ENCODE assay signal across 17 cellular contexts in the genomic region with DNA sequence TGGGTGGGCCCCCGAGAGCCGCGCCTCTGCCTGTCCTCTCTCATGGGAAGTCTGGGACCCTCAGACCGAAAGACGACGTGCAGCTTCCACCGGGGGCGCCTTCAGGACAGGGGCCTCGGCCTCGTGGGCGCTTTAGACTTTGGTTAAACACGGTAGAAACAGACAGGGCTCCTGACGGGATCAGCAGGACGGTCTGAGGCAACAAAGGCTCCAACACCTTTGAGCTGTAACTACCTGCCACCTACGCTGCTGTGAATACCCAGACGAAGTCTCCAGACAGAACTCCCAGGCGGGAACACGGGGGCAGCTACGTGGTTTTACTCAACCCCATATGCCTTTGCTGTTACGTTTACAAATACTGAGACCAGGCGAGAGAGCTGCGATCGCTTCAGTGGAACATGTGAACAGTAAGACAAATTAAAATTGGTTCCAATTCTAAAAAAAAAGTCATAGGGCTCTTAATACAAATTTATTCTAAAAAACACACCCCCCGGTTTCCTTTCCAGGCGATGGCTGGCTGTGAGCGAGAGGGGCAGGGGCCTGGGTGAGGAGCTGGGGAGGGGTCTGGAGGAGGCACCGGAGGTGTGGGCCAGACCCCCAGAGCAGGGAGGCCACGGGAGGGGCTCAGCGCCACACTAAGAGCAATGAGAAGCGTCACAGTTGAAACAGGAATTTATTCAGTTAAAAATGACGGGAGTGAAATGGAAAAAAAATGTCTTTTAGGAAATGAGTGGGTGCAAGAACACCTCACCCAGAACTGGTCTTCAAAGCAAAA.
DNase-seq lines count a peak whose midpoint lies in the region; ATAC-seq, FAIRE-seq and TF ChIP-seq lines count a peak whose summit lies in the region.
"Had no signal": no experiment of that assay in that cellular context is flagged by ENCODE, and none has a peak within 500 bp of the region (broad histone marks: within the 10 kb centered on the region; RNA-seq: fewer than 3 reads in every experiment).

No MANE protein-coding gene starts in this region.

- H2BK15ac ChIP-seq in H9 (ENCODE audit: low read depth, low read length) (no peak overlapping the region), H1 (ENCODE audit: low read length) (no peak overlapping the region)

- H3K27me3 ChIP-seq in H9 (ENCODE audit: insufficient read depth, low read length): no peaks in the 10 kb centered on the region
- H3K27me3 ChIP-seq in H1 (replicated peaks in 1 of 4; ENCODE audit: control insufficient read depth in 3 of 4, extremely low read depth in 1 of 4, insufficient read depth in 3 of 4, low read length in 3 of 4): no peaks in the 10 kb centered on the region; a peak in 1 of 7 replicates
- H3K27me3 ChIP-seq: Peyer's patch, SJSA1 had no signal

- H2AK5ac ChIP-seq in H9 (ENCODE audit: insufficient read length, low read length) (no peak overlapping the region), H1 (ENCODE audit: low read depth, low read length) (no peak overlapping the region)

- no peak overlapping the region for H2BK20ac ChIP-seq in H9 (ENCODE audit: low read depth, low read length, poor library complexity, severe bottlenecking)
- H2BK20ac ChIP-seq in H1 (ENCODE audit: low read length): no peak overlapping the region

- H3K27me3 Mint-ChIP-seq in H9 (ENCODE audit: low read depth): peaks cover 2% of the 10 kb centered on the region; the same call in 1 of the 2 replicates

- H3K9me3 Mint-ChIP-seq in H9: no peaks in the 10 kb centered on the region; a peak in 1 of 5 replicates
- no peaks in the 10 kb centered on the region for H3K9me3 Mint-ChIP-seq in stimulated activated effector memory CD8-positive, alpha-beta T cell treated with anti-CD3 and anti-CD28 coated beads, Interleukin-12 subunit alpha, Interleukin-12 subunit beta, amount 100 ng/mL, for 72 hours

- H2BK5ac ChIP-seq in H9 (ENCODE audit: insufficient read length, low read length) (no peak overlapping the region), H1 (ENCODE audit: low read depth, low read length) (no peak overlapping the region)

- H3K9ac ChIP-seq in H9 (ENCODE audit: extremely low read depth, insufficient read length, low read length) (no peak overlapping the region), H1 (replicated peaks in 1 of 4; ENCODE audit: extremely low read depth in 1 of 4, low read depth in 3 of 4, low read length in 3 of 4) (no peak overlapping the region), kidney (ENCODE audit: low read length in 2 of 2) (no peak overlapping the region)

- H4K8ac ChIP-seq in H9 (replicated peaks; ENCODE audit: insufficient read length, low read depth, low read length) (no peak overlapping the region), H1 (ENCODE audit: extremely low read depth, insufficient read depth, low read length) (peak overlapping the region; percentile 62; the same call in 1 of the 2 replicates)

- FAIRE-seq in H1 (lab: Jason Lieb, UNC) (no peak), kidney (lab: Jason Lieb, UNC) (no peak)

- no peak for ATAC-seq in stimulated activated effector memory CD8-positive, alpha-beta T cell treated with anti-CD3 and anti-CD28 coated beads, Interleukin-12 subunit alpha, Interleukin-12 subunit beta, amount 100 ng/mL, for 72 hours

- H3K56ac ChIP-seq in H9 (ENCODE audit: insufficient read length, low read depth, low read length): no peak overlapping the region
- no peak overlapping the region for H3K56ac ChIP-seq in H1 (replicated peaks; ENCODE audit: insufficient read length, low read depth, low read length)

- H3K79me2 ChIP-seq in H9 (ENCODE audit: insufficient read depth, low read length): no peaks in the 10 kb centered on the region
- H3K79me2 ChIP-seq in H1 (ENCODE audit: control insufficient read depth in 1 of 2, insufficient read depth in 2 of 2, low read length in 2 of 2): no peaks in the 10 kb centered on the region
- no peaks in the 10 kb centered on the region for H3K79me2 ChIP-seq in OCI-LY7 (ENCODE audit: insufficient read depth, low read depth, low read length)

- H4K20me1 ChIP-seq in H9 (ENCODE audit: control insufficient read depth, insufficient read depth, insufficient read length) (no peaks in the 10 kb centered on the region), H1 (replicated peaks in 1 of 2; ENCODE audit: control insufficient read depth in 1 of 2, insufficient read depth in 2 of 2, low read length in 2 of 2) (no peaks in the 10 kb centered on the region), OCI-LY7 (ENCODE audit: insufficient read depth, low read length) (no peaks in the 10 kb centered on the region)

- H3K4me3 ChIP-seq in H1 (ENCODE audit: extremely low read depth in 1 of 4, insufficient read depth in 2 of 4, low read depth in 3 of 4, low read length in 4 of 4) (no peak overlapping the region), kidney (ENCODE audit: low read length in 2 of 2) (no peak overlapping the region), OCI-LY7 (ENCODE audit: low read depth, low read length, poor library complexity, severe bottlenecking) (no peak overlapping the region)
- H3K4me3 ChIP-seq: HAP-1, Peyer's patch, SJSA1 had no signal

- DNase-seq in H9 (peak; percentile 60), H1 (ENCODE audit: low read depth in 1 of 2, low spot score in 2 of 2) (peak in 1 of 2 experiments; percentile 55), kidney (peak; percentile 68), HK-2 (ENCODE audit: unreplicated experiment) (no peak), OCI-LY7 (ENCODE audit: low spot score) (no peak)
- no peak for DNase-seq in stimulated activated effector memory CD8-positive, alpha-beta T cell treated with anti-CD3 and anti-CD28 coated beads, Interleukin-12 subunit alpha, Interleukin-12 subunit beta, amount 100 ng/mL, for 72 hours (ENCODE audit: low spot score in 2 of 2)
- no peak for DNase-seq in stimulated activated CD4-positive, alpha-beta T cell treated with anti-CD3 and anti-CD28 coated beads, Interleukin-4, amount 100 ng/mL, for 24 hours
- DNase-seq: C1 segment of cervical spinal cord; CD8-positive, alpha-beta memory T cell; KG1; MV-4-11; NCI-H187; NCI-H2107; NCI-H524; Peyer's patch had no signal

- CTCF ChIA-PET in H1 (lab: Charles Lee; ENCODE audit: partially characterized antibody) (interaction anchor here (0.7 to 1.5 kb wide), 6 partner anchors 9 to 229 kb away, joined by 3 read pairs; no protein-coding TSS in a partner anchor), OCI-LY7 (lab: Charles Lee; ENCODE audit: unreplicated experiment) (no interaction called here)

- H3K36me3 ChIP-seq in H1 (ENCODE audit: control insufficient read depth in 2 of 4, insufficient read depth in 4 of 4, low read length in 3 of 4) (no peaks in the 10 kb centered on the region), kidney (ENCODE audit: control insufficient read depth in 1 of 2, insufficient read depth in 2 of 2, low read length in 2 of 2) (no peaks in the 10 kb centered on the region), OCI-LY7 (ENCODE audit: insufficient read depth, low read length) (no peaks in the 10 kb centered on the region)
- H3K36me3 ChIP-seq: HAP-1, Peyer's patch, SJSA1 had no signal

- no peaks in the 10 kb centered on the region for H3K9me3 ChIP-seq in H9 (ENCODE audit: control insufficient read depth, low read depth, low read length)
- no peaks in the 10 kb centered on the region for H3K9me3 ChIP-seq in H1 (ENCODE audit: insufficient read depth in 2 of 2, low read depth in 1 of 2, low read length in 1 of 2)
- H3K9me3 ChIP-seq in kidney (ENCODE audit: control insufficient read depth in 1 of 2, low read length in 2 of 2): no peaks in the 10 kb centered on the region
- H3K9me3 ChIP-seq in OCI-LY7 (ENCODE audit: low read length): no peaks in the 10 kb centered on the region
- H3K9me3 ChIP-seq: HAP-1, SJSA1 had no signal

- POLR2A ChIA-PET in H1 (lab: Charles Lee; ENCODE audit: partially characterized antibody) (interaction anchor here (0.7 kb wide), 1 partner anchor 77 kb away, joined by 3 read pairs; no protein-coding TSS in a partner anchor), OCI-LY7 (lab: Charles Lee) (interaction anchor here (0.7 kb wide), 1 partner anchor 391 kb away, joined by 3 read pairs; no protein-coding TSS in a partner anchor)

- H3K36me3 Mint-ChIP-seq in H9 (ENCODE audit: insufficient read depth in 1 of 3, low read depth in 3 of 3): no peaks in the 10 kb centered on the region
- no peaks in the 10 kb centered on the region for H3K36me3 Mint-ChIP-seq in stimulated activated effector memory CD8-positive, alpha-beta T cell treated with anti-CD3 and anti-CD28 coated beads, Interleukin-12 subunit alpha, Interleukin-12 subunit beta, amount 100 ng/mL, for 72 hours
- H3K36me3 Mint-ChIP-seq: CD8-positive, alpha-beta memory T cell had no signal

- H3K4me1 Mint-ChIP-seq in H9: peaks cover 25 to 26% of the 10 kb centered on the region in 2 experiments
- H3K4me1 Mint-ChIP-seq in stimulated activated effector memory CD8-positive, alpha-beta T cell treated with anti-CD3 and anti-CD28 coated beads, Interleukin-12 subunit alpha, Interleukin-12 subunit beta, amount 100 ng/mL, for 72 hours: no peaks in the 10 kb centered on the region
- H3K4me1 Mint-ChIP-seq: CD8-positive, alpha-beta memory T cell had no signal

- no peak overlapping the region for H3K4ac ChIP-seq in H9 (ENCODE audit: low read depth, low read length)
- H3K4ac ChIP-seq in H1 (replicated peaks; ENCODE audit: insufficient read length, low read depth, low read length): no peak overlapping the region

- no peak overlapping the region for H4K5ac ChIP-seq in H9 (ENCODE audit: insufficient read length, low read depth, low read length)
- no peak overlapping the region for H4K5ac ChIP-seq in H1 (ENCODE audit: insufficient read length, low read depth, low read length)

- TF ChIP-seq EP300 in H1 (IDR thresholded peaks at IDR 0.05; ENCODE audit: borderline replicate concordance in 1 of 2, low read depth in 2 of 2, low read length in 2 of 2): no peak

- no peak overlapping the region for H3K18ac ChIP-seq in H9 (ENCODE audit: insufficient read length, low read depth, low read length)
- H3K18ac ChIP-seq in H1 (ENCODE audit: extremely low read depth, low read length): no peak overlapping the region; the same call in 1 of the 2 replicates

- no peak for TF ChIP-seq POLR2A in H1 (IDR thresholded peaks at IDR 0.05; ENCODE audit: control extremely low read depth in 1 of 2, low read depth in 2 of 2, low read length in 2 of 2)

- H3K4me2 ChIP-seq in H9 (ENCODE audit: insufficient read depth, insufficient read length, low read length) (no peak overlapping the region), H1 (ENCODE audit: insufficient read depth in 1 of 2, low read depth in 2 of 2, low read length in 2 of 2) (no peak overlapping the region), OCI-LY7 (ENCODE audit: low read length) (no peak overlapping the region)

- H2BK120ac ChIP-seq in H9 (ENCODE audit: low read depth, low read length, poor library complexity, severe bottlenecking): no peak overlapping the region
- no peak overlapping the region for H2BK120ac ChIP-seq in H1 (replicated peaks; ENCODE audit: low read depth, low read length)

- intact Hi-C loops in kidney (cut with DNase I): no loop called here
- intact Hi-C loops in OCI-LY7 (cut with micrococcal nuclease; ENCODE audit: unreplicated experiment): no loop called here

- H3K27ac Mint-ChIP-seq in H9: peak overlapping the region in 1 of 3 experiments; percentile 58; a peak in 3 of 7 replicates
- H3K27ac Mint-ChIP-seq in stimulated activated effector memory CD8-positive, alpha-beta T cell treated with anti-CD3 and anti-CD28 coated beads, Interleukin-12 subunit alpha, Interleukin-12 subunit beta, amount 100 ng/mL, for 72 hours: no peak overlapping the region
- H3K27ac Mint-ChIP-seq: CD8-positive, alpha-beta memory T cell had no signal

- no peak overlapping the region for H3K14ac ChIP-seq in H9 (ENCODE audit: insufficient read depth, low read length)
- no peak overlapping the region for H3K14ac ChIP-seq in H1 (ENCODE audit: insufficient read length)

- H3K4me1 ChIP-seq in H9 (ENCODE audit: insufficient read depth, low read length) (no peaks in the 10 kb centered on the region; the same call in 1 of the 2 replicates), H1 (replicated peaks in 1 of 4; ENCODE audit: control insufficient read depth in 3 of 4, insufficient read depth in 4 of 4, low read length in 3 of 4) (peaks cover 2 to 14% (median 6%) of the 10 kb centered on the region in 4 experiments), kidney (ENCODE audit: control insufficient read depth in 1 of 2, insufficient read depth in 1 of 2, low read depth in 1 of 2, low read length in 2 of 2) (peaks cover 0 to 4% of the 10 kb centered on the region in 2 donors), OCI-LY7 (ENCODE audit: insufficient read depth, low read length, poor library complexity, severe bottlenecking) (peaks cover 4% of the 10 kb centered on the region)
- H3K4me1 ChIP-seq: HAP-1, Peyer's patch, SJSA1 had no signal

- no peaks in the 10 kb centered on the region for H3K23me2 ChIP-seq in H9 (ENCODE audit: insufficient read length, low read depth, low read length, poor library complexity, severe bottlenecking)
- no peaks in the 10 kb centered on the region for H3K23me2 ChIP-seq in H1 (ENCODE audit: low read depth, low read length)

- H3K27ac ChIP-seq in H9 (ENCODE audit: insufficient read length, low read depth, low read length) (no peak overlapping the region), H1 (ENCODE audit: low read depth, low read length) (no peak overlapping the region), kidney (ENCODE audit: low read depth in 2 of 2, low read length in 2 of 2) (no peak overlapping the region), OCI-LY7 (ENCODE audit: low read depth, low read length, poor library complexity, severe bottlenecking) (no peak overlapping the region)
- H3K27ac ChIP-seq: Peyer's patch, SJSA1 had no signal

- no CpG with 5 or more reads among the region's 31 CpGs for WGBS in H9 (ENCODE audit: extremely low coverage, insufficient read length, low lambda C conversion rate)
- 75% methylated on average over 29 of the region's 31 CpGs; no CpG with 5 or more reads in 1 of the 2 experiments for WGBS in H1 (ENCODE audit: extremely low coverage in 1 of 2, insufficient coverage in 1 of 2, insufficient read length in 1 of 2, insufficient replicate concordance in 2 of 2, low coverage in 1 of 2, low lambda C conversion rate in 2 of 2, missing lambda C conversion rate in 1 of 2), 2 experiments

- H3K23ac ChIP-seq in H9 (ENCODE audit: insufficient read length, low read depth, low read length) (no peak overlapping the region), H1 (ENCODE audit: insufficient read length) (no peak overlapping the region)

- H3T11ph ChIP-seq in H9 (ENCODE audit: low read length): no peak overlapping the region

- no peaks in the 10 kb centered on the region for H3K9me2 ChIP-seq in OCI-LY7 (ENCODE audit: insufficient read depth, low read length)

- H2AFZ ChIP-seq in H9 (ENCODE audit: low read length) (no peak overlapping the region), H1 (ENCODE audit: low read length) (0 out of 2 replicates have a peak overlapping the region, but pooled peaks have one; percentile 62), OCI-LY7 (ENCODE audit: low read length) (no peak overlapping the region)

- H3K4me3 Mint-ChIP-seq in H9: no peak overlapping the region
- peak overlapping the region; percentile 26 for H3K4me3 Mint-ChIP-seq in stimulated activated effector memory CD8-positive, alpha-beta T cell treated with anti-CD3 and anti-CD28 coated beads, Interleukin-12 subunit alpha, Interleukin-12 subunit beta, amount 100 ng/mL, for 72 hours
- H3K4me3 Mint-ChIP-seq: CD8-positive, alpha-beta memory T cell had no signal

- TF ChIP-seq CTCF in H9 (conservative IDR thresholded peaks at IDR 0.05): peak; percentile 39; the same call in 2 of the 3 replicates
- peak; percentile 12 to 29 (median 19); a peak in 2 of 4 replicates for TF ChIP-seq CTCF in H1 (IDR thresholded peaks at IDR 0.05; ENCODE audit: control extremely low read depth in 1 of 3, insufficient read depth in 1 of 3, low read depth in 1 of 3, low read length in 3 of 3)
- TF ChIP-seq CTCF in kidney (IDR thresholded peaks at IDR 0.05; ENCODE audit: borderline replicate concordance, extremely low read depth, insufficient read depth): no peak
- TF ChIP-seq CTCF in OCI-LY7 (conservative IDR thresholded peaks at IDR 0.05; ENCODE audit: low read length): no peak

- H2BK12ac ChIP-seq in H9 (ENCODE audit: insufficient read length, low read depth, low read length): no peak overlapping the region
- H2BK12ac ChIP-seq in H1 (ENCODE audit: low read depth, low read length): 0 out of 2 replicates have a peak overlapping the region, but pooled peaks have one; percentile 35

- TF ChIP-seq RAD21 in H1 (IDR thresholded peaks at IDR 0.05 in 1 of 2, conservative IDR thresholded peaks at IDR 0.05 in 1 of 2; ENCODE audit: low read depth in 2 of 2, low read length in 2 of 2): peak in 1 of 2 experiments; percentile 32; a peak in 3 of 4 replicates

- H4K91ac ChIP-seq in H9 (ENCODE audit: insufficient read length, low read depth, low read length) (no peak overlapping the region), H1 (replicated peaks; ENCODE audit: insufficient read length, low read length) (no peak overlapping the region)

- BruUV-seq in OCI-LY7 (replicated peaks; lab: Mats Ljungman, UMichigan): no TSS peak

- H3K79me1 ChIP-seq in H9 (ENCODE audit: insufficient read depth, low read depth, low read length, poor library complexity, severe bottlenecking) (no peaks in the 10 kb centered on the region), H1 (ENCODE audit: low read depth, low read length) (no peaks in the 10 kb centered on the region)

Comparison
In these comparisons a context has a peak if more than half of its experiments do, and no peak if none do; other contexts are left out.
1. DNase-seq: peak in H9 (single experiment) and kidney (single experiment); none in stimulated activated effector memory CD8-positive, alpha-beta T cell treated with anti-CD3 and anti-CD28 coated beads, Interleukin-12 subunit alpha, Interleukin-12 subunit beta, amount 100 ng/mL, for 72 hours (0 of 2), HK-2 (single experiment), OCI-LY7 (single experiment) and stimulated activated CD4-positive, alpha-beta T cell treated with anti-CD3 and anti-CD28 coated beads, Interleukin-4, amount 100 ng/mL, for 24 hours (single experiment).
2. CTCF ChIP-seq: peak in H9 (single experiment) and H1 (3 of 3); none in kidney (single experiment) and OCI-LY7 (single experiment).